26 cellular contexts compared by ENCODE assay signal in the genomic region with DNA sequence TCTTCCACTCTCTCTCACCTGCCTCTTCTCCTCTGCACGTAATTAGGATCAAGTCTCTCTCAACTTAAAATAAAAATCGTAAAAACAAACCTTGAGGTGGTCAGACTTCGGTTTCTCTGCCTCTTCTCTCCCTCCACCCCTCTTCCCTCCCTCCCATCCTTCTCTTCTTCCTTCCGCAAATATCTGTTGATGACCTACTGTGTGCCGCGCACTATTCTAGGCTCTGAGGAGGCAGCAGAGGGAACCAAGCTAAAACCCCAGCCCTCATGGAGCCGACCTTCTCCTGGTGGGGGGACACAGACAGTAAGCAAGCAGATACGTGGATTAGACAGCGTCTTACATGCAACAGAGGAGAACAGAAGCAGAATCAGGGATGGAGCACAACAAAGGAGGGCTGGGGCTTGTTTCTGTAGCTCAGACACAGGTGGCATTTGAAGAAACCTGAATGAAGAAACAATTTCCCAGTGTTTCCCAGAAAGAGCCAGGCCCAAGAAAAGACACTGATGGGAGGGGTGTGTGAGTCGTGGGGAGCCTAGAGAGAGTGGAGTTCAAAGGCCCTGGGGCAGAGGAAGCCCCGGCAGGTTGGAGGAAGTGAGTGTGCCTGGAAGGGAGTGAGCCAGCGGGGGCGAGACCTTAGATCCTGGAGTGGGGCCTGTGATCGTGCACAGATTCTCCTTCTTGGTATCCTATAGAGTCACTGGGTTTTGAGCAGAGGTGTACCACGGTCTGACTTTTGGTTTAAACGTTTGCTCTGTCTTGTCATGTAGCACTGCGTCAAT.
"Had no signal": no experiment of that assay in that cellular context is flagged by ENCODE, and none has a peak within 500 bp of the region (broad histone marks: within the 10 kb centered on the region; RNA-seq: fewer than 3 reads in every experiment).

No MANE protein-coding gene starts in this region.

- H3K9me3 Mint-ChIP-seq: activated naive CD4-positive, alpha-beta T cell treated with anti-CD3 and anti-CD28 coated beads, Interleukin-2, amount 10 ng/mL, durations not matched to agents 7 days and 5 days; activated naive CD8-positive, alpha-beta T cell treated with anti-CD3 and anti-CD28 coated beads, Interleukin-2, amount 50 U/mL, for 24 hours; effector memory CD8-positive, alpha-beta T cell; neural progenitor cell had no signal

- H3K4me1 ChIP-seq: breast epithelium, left lung, neural progenitor cell, parathyroid adenoma had no signal

- H3K79me2 ChIP-seq: parathyroid adenoma had no signal

- DNase-seq: activated CD4-positive, CD25-positive, alpha-beta regulatory T cell treated with anti-CD3 and anti-CD28 coated beads, Interleukin-2, amount 50 U/mL, for 72 hours; activated CD8-positive, alpha-beta memory T cell treated with anti-CD3 and anti-CD28 coated beads for 24 hours; activated CD8-positive, alpha-beta memory T cell treated with anti-CD3 and anti-CD28 coated beads, Interleukin-2, amount 50 U/mL, for 48 hours; activated effector memory CD4-positive, alpha-beta T cell treated with Interleukin-2 at 50 U/mL for 16 hours; activated naive CD4-positive, alpha-beta T cell treated with anti-CD3 and anti-CD28 coated beads, Interleukin-2, amount 10 ng/mL, durations not matched to agents 7 days and 5 days; activated naive CD8-positive, alpha-beta T cell treated with anti-CD3 and anti-CD28 coated beads, Interleukin-2, amount 50 U/mL, for 24 hours; activated T-cell treated with anti-CD3 and anti-CD28 coated beads, Interleukin-2, amount 50 U/mL, for 48 hours; aorta; effector memory CD8-positive, alpha-beta T cell; foreskin fibroblast; glutamatergic neuron; hypothalamus; left lung; mammary epithelial cell; naive B cell; stimulated activated CD4-positive, alpha-beta T cell treated with anti-CD3 and anti-CD28 coated beads, Interleukin-12 subunit alpha, Interleukin-12 subunit beta, amount 100 ng/mL, for 4 hours; stimulated activated CD4-positive, alpha-beta T cell treated with anti-CD3 and anti-CD28 coated beads, Interleukin-1b, Interleukin-23, amount 100 ng/mL, for 48 hours; stimulated activated naive CD8-positive, alpha-beta T cell treated with anti-CD3 and anti-CD28 coated beads, Interleukin-15, Interleukin-2, amounts not matched to agents 100 U/mL and 50 U/mL, for 24 hours; substantia nigra; T-helper 2 cell; tibial artery had no signal

- H3K27me3 Mint-ChIP-seq: activated naive CD4-positive, alpha-beta T cell treated with anti-CD3 and anti-CD28 coated beads, Interleukin-2, amount 10 ng/mL, durations not matched to agents 7 days and 5 days; activated naive CD8-positive, alpha-beta T cell treated with anti-CD3 and anti-CD28 coated beads, Interleukin-2, amount 50 U/mL, for 24 hours had no signal

- FAIRE-seq: keratinocyte had no signal

- H3K4me2 ChIP-seq: neural progenitor cell had no signal

- H3K9me3 ChIP-seq: breast epithelium, left lung, tibial artery had no signal

- H3K4me1 Mint-ChIP-seq: activated naive CD4-positive, alpha-beta T cell treated with anti-CD3 and anti-CD28 coated beads, Interleukin-2, amount 10 ng/mL, durations not matched to agents 7 days and 5 days; activated naive CD8-positive, alpha-beta T cell treated with anti-CD3 and anti-CD28 coated beads, Interleukin-2, amount 50 U/mL, for 24 hours; naive B cell had no signal

- H2AFZ ChIP-seq: neural progenitor cell, parathyroid adenoma had no signal

- H3K4me3 Mint-ChIP-seq: activated naive CD4-positive, alpha-beta T cell treated with anti-CD3 and anti-CD28 coated beads, Interleukin-2, amount 10 ng/mL, durations not matched to agents 7 days and 5 days; activated naive CD8-positive, alpha-beta T cell treated with anti-CD3 and anti-CD28 coated beads, Interleukin-2, amount 50 U/mL, for 24 hours; effector memory CD8-positive, alpha-beta T cell; naive B cell; neural progenitor cell had no signal

- H3K27ac Mint-ChIP-seq: activated naive CD4-positive, alpha-beta T cell treated with anti-CD3 and anti-CD28 coated beads, Interleukin-2, amount 10 ng/mL, durations not matched to agents 7 days and 5 days; activated naive CD8-positive, alpha-beta T cell treated with anti-CD3 and anti-CD28 coated beads, Interleukin-2, amount 50 U/mL, for 24 hours; effector memory CD8-positive, alpha-beta T cell; naive B cell; neural progenitor cell had no signal

- H3K4me3 ChIP-seq: breast epithelium, left lung, neural progenitor cell, tibial artery had no signal

- H3K27ac ChIP-seq: breast epithelium, left lung, neural progenitor cell, parathyroid adenoma, tibial artery, VCaP had no signal

- H3K36me3 ChIP-seq: breast epithelium, left lung, neural progenitor cell had no signal

- H3K9ac ChIP-seq: neural progenitor cell, parathyroid adenoma had no signal

- H3K27me3 ChIP-seq: breast epithelium, left lung, neural progenitor cell, tibial artery had no signal

- H3K36me3 Mint-ChIP-seq: activated naive CD4-positive, alpha-beta T cell treated with anti-CD3 and anti-CD28 coated beads, Interleukin-2, amount 10 ng/mL, durations not matched to agents 7 days and 5 days; naive B cell; neural progenitor cell had no signal

- ATAC-seq: activated naive CD8-positive, alpha-beta T cell treated with anti-CD3 and anti-CD28 coated beads, Interleukin-2, amount 50 U/mL, for 24 hours; effector memory CD8-positive, alpha-beta T cell; left lung; stimulated activated naive CD8-positive, alpha-beta T cell treated with anti-CD3 and anti-CD28 coated beads, Interleukin-15, Interleukin-2, amounts not matched to agents 100 U/mL and 50 U/mL, for 24 hours had no signal
